1 cellular context compared by ENCODE assay signal in the genomic region with DNA sequence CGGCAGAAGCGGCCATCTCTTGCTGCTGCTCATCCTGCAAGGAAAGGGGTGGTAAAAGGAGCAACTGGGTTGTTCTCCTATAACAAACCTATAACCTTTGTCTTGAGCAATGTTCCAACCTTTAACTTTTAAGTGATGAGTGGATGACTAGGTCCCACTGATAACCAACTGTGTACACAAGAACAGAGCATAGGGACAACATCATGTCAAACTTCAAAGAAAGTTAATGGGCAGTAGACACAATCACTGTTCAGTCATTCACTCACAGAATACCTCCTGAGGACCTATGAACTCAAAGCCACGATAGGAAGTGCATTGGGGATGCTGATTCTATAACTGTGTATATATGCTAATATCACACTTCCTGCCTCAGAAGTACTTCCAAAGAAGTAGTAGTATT.
TF ChIP-seq lines count a peak whose summit lies in the region.

No MANE protein-coding gene starts in this region.

TF ChIP-seq in HepG2, 621 proteins besides CTCF, POLR2A, EP300 and RAD21 (continued from another document and continues in another):
- TF ChIP-seq, protein P1, sequence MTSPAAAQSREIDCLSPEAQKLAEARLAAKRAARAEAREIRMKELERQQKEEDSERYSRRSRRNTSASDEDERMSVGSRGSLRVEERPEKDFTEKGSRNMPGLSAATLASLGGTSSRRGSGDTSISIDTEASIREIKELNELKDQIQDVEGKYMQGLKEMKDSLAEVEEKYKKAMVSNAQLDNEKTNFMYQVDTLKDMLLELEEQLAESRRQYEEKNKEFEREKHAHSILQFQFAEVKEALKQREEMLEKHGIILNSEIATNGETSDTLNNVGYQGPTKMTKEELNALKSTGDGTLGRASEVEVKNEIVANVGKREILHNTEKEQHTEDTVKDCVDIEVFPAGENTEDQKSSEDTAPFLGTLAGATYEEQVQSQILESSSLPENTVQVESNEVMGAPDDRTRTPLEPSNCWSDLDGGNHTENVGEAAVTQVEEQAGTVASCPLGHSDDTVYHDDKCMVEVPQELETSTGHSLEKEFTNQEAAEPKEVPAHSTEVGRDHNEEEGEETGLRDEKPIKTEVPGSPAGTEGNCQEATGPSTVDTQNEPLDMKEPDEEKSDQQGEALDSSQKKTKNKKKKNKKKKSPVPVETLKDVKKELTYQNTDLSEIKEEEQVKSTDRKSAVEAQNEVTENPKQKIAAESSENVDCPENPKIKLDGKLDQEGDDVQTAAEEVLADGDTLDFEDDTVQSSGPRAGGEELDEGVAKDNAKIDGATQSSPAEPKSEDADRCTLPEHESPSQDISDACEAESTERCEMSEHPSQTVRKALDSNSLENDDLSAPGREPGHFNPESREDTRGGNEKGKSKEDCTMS (CRISPR knock-in tag; conservative IDR thresholded peaks at IDR 0.05): no peak
- TF ChIP-seq GLI4 (CRISPR knock-in tag; IDR thresholded peaks at IDR 0.05; ENCODE audit: borderline replicate concordance): no peak
- TF ChIP-seq, protein P2, sequence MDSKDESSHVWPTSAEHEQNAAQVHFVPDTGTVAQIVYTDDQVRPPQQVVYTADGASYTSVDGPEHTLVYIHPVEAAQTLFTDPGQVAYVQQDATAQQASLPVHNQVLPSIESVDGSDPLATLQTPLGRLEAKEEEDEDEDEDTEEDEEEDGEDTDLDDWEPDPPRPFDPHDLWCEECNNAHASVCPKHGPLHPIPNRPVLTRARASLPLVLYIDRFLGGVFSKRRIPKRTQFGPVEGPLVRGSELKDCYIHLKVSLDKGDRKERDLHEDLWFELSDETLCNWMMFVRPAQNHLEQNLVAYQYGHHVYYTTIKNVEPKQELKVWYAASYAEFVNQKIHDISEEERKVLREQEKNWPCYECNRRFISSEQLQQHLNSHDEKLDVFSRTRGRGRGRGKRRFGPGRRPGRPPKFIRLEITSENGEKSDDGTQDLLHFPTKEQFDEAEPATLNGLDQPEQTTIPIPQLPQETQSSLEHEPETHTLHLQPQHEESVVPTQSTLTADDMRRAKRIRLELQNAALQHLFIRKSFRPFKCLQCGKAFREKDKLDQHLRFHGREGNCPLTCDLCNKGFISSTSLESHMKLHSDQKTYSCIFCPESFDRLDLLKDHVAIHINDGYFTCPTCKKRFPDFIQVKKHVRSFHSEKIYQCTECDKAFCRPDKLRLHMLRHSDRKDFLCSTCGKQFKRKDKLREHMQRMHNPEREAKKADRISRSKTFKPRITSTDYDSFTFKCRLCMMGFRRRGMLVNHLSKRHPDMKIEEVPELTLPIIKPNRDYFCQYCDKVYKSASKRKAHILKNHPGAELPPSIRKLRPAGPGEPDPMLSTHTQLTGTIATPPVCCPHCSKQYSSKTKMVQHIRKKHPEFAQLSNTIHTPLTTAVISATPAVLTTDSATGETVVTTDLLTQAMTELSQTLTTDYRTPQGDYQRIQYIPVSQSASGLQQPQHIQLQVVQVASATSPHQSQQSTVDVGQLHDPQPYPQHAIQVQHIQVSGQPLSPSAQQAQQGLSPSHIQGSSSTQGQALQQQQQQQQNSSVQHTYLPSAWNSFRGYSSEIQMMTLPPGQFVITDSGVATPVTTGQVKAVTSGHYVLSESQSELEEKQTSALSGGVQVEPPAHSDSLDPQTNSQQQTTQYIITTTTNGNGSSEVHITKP (CRISPR knock-in tag; IDR thresholded peaks at IDR 0.05; ENCODE audit: low read depth): 0 out of 2 replicates have a peak, but pooled peaks have one; percentile 42
- TF ChIP-seq, protein P3, sequence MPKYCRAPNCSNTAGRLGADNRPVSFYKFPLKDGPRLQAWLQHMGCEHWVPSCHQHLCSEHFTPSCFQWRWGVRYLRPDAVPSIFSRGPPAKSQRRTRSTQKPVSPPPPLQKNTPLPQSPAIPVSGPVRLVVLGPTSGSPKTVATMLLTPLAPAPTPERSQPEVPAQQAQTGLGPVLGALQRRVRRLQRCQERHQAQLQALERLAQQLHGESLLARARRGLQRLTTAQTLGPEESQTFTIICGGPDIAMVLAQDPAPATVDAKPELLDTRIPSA (CRISPR knock-in tag; IDR thresholded peaks at IDR 0.05; ENCODE audit: borderline replicate concordance): no peak
- TF ChIP-seq, protein P4, sequence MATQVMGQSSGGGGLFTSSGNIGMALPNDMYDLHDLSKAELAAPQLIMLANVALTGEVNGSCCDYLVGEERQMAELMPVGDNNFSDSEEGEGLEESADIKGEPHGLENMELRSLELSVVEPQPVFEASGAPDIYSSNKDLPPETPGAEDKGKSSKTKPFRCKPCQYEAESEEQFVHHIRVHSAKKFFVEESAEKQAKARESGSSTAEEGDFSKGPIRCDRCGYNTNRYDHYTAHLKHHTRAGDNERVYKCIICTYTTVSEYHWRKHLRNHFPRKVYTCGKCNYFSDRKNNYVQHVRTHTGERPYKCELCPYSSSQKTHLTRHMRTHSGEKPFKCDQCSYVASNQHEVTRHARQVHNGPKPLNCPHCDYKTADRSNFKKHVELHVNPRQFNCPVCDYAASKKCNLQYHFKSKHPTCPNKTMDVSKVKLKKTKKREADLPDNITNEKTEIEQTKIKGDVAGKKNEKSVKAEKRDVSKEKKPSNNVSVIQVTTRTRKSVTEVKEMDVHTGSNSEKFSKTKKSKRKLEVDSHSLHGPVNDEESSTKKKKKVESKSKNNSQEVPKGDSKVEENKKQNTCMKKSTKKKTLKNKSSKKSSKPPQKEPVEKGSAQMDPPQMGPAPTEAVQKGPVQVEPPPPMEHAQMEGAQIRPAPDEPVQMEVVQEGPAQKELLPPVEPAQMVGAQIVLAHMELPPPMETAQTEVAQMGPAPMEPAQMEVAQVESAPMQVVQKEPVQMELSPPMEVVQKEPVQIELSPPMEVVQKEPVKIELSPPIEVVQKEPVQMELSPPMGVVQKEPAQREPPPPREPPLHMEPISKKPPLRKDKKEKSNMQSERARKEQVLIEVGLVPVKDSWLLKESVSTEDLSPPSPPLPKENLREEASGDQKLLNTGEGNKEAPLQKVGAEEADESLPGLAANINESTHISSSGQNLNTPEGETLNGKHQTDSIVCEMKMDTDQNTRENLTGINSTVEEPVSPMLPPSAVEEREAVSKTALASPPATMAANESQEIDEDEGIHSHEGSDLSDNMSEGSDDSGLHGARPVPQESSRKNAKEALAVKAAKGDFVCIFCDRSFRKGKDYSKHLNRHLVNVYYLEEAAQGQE (IDR thresholded peaks at IDR 0.05; ENCODE audit: borderline replicate concordance in 1 of 2, low read depth in 1 of 2, low read length in 2 of 2): peak in 1 of 2 experiments; percentile 36; a peak in 1 of 4 replicates
- no peak for TF ChIP-seq ZNF235 (CRISPR knock-in tag; IDR thresholded peaks at IDR 0.05; ENCODE audit: borderline replicate concordance)
- no peak for TF ChIP-seq SAFB2 (CRISPR knock-in tag; IDR thresholded peaks at IDR 0.05; ENCODE audit: borderline replicate concordance, low read depth)
- TF ChIP-seq THAP11 (CRISPR knock-in tag; IDR thresholded peaks at IDR 0.05): peak; percentile 61
- TF ChIP-seq ZNF652 (CRISPR knock-in tag; IDR thresholded peaks at IDR 0.05; ENCODE audit: borderline replicate concordance, low read depth): no peak
- TF ChIP-seq U2AF2 (IDR thresholded peaks at IDR 0.05; ENCODE audit: low read depth, low read length): no peak
- TF ChIP-seq, protein P5, sequence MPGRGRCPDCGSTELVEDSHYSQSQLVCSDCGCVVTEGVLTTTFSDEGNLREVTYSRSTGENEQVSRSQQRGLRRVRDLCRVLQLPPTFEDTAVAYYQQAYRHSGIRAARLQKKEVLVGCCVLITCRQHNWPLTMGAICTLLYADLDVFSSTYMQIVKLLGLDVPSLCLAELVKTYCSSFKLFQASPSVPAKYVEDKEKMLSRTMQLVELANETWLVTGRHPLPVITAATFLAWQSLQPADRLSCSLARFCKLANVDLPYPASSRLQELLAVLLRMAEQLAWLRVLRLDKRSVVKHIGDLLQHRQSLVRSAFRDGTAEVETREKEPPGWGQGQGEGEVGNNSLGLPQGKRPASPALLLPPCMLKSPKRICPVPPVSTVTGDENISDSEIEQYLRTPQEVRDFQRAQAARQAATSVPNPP (CRISPR knock-in tag; IDR thresholded peaks at IDR 0.05): peak; percentile 48; the same call in 1 of the 2 replicates
- no peak for TF ChIP-seq ZNF7 (CRISPR knock-in tag; IDR thresholded peaks at IDR 0.05)
- no peak for TF ChIP-seq SMAD9 (CRISPR knock-in tag; IDR thresholded peaks at IDR 0.05)
- peak; percentile 92 for TF ChIP-seq TEAD3 (CRISPR knock-in tag; optimal IDR thresholded peaks at IDR 0.05; ENCODE audit: borderline replicate concordance)
- no peak for TF ChIP-seq ZNF550 (CRISPR knock-in tag; IDR thresholded peaks at IDR 0.05; ENCODE audit: borderline replicate concordance)
- TF ChIP-seq ZNF263 (CRISPR knock-in tag; IDR thresholded peaks at IDR 0.05): no peak
- peak; percentile 74 for TF ChIP-seq ZNF589 (CRISPR knock-in tag; conservative IDR thresholded peaks at IDR 0.05)
- TF ChIP-seq, protein P6, sequence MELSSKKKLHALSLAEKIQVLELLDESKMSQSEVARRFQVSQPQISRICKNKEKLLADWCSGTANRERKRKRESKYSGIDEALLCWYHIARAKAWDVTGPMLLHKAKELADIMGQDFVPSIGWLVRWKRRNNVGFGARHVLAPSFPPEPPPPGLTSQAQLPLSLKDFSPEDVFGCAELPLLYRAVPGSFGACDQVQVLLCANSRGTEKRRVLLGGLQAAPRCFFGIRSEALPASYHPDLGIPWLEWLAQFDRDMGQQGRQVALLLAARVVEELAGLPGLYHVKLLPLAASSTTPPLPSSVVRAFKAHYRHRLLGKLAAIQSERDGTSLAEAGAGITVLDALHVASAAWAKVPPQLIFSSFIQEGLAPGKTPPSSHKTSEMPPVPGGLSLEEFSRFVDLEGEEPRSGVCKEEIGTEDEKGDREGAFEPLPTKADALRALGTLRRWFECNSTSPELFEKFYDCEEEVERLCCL (CRISPR knock-in tag; IDR thresholded peaks at IDR 0.05; ENCODE audit: borderline replicate concordance): no peak
- TF ChIP-seq ZNF557 (CRISPR knock-in tag; IDR thresholded peaks at IDR 0.05): no peak
- TF ChIP-seq SOX6 (IDR thresholded peaks at IDR 0.05): no peak
- TF ChIP-seq SOX6 (CRISPR knock-in tag; IDR thresholded peaks at IDR 0.05): peak; percentile 96
- TF ChIP-seq ZBTB1 (CRISPR knock-in tag; IDR thresholded peaks at IDR 0.05; ENCODE audit: borderline replicate concordance): no peak
- TF ChIP-seq SP5 (CRISPR knock-in tag; IDR thresholded peaks at IDR 0.05; ENCODE audit: borderline replicate concordance, low read depth): peak; percentile 80; the same call in 1 of the 2 replicates
- TF ChIP-seq, protein P7, sequence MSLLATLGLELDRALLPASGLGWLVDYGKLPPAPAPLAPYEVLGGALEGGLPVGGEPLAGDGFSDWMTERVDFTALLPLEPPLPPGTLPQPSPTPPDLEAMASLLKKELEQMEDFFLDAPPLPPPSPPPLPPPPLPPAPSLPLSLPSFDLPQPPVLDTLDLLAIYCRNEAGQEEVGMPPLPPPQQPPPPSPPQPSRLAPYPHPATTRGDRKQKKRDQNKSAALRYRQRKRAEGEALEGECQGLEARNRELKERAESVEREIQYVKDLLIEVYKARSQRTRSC (CRISPR knock-in tag; IDR thresholded peaks at IDR 0.05; ENCODE audit: low read depth): no peak
- TF ChIP-seq ZBTB7A (CRISPR knock-in tag; IDR thresholded peaks at IDR 0.05): no peak
- TF ChIP-seq, protein P8, sequence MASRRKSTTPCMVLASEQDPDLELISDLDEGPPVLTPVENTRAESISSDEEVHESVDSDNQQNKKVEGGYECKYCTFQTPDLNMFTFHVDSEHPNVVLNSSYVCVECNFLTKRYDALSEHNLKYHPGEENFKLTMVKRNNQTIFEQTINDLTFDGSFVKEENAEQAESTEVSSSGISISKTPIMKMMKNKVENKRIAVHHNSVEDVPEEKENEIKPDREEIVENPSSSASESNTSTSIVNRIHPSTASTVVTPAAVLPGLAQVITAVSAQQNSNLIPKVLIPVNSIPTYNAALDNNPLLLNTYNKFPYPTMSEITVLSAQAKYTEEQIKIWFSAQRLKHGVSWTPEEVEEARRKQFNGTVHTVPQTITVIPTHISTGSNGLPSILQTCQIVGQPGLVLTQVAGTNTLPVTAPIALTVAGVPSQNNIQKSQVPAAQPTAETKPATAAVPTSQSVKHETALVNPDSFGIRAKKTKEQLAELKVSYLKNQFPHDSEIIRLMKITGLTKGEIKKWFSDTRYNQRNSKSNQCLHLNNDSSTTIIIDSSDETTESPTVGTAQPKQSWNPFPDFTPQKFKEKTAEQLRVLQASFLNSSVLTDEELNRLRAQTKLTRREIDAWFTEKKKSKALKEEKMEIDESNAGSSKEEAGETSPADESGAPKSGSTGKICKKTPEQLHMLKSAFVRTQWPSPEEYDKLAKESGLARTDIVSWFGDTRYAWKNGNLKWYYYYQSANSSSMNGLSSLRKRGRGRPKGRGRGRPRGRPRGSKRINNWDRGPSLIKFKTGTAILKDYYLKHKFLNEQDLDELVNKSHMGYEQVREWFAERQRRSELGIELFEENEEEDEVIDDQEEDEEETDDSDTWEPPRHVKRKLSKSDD (CRISPR knock-in tag; IDR thresholded peaks at IDR 0.05; ENCODE audit: low read depth): no peak
- TF ChIP-seq, protein P9, sequence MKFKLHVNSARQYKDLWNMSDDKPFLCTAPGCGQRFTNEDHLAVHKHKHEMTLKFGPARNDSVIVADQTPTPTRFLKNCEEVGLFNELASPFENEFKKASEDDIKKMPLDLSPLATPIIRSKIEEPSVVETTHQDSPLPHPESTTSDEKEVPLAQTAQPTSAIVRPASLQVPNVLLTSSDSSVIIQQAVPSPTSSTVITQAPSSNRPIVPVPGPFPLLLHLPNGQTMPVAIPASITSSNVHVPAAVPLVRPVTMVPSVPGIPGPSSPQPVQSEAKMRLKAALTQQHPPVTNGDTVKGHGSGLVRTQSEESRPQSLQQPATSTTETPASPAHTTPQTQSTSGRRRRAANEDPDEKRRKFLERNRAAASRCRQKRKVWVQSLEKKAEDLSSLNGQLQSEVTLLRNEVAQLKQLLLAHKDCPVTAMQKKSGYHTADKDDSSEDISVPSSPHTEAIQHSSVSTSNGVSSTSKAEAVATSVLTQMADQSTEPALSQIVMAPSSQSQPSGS (CRISPR knock-in tag; IDR thresholded peaks at IDR 0.05): no peak
- no peak for TF ChIP-seq PRPF4 (IDR thresholded peaks at IDR 0.05; ENCODE audit: low read depth, low read length, poor library complexity, severe bottlenecking)
- no peak for TF ChIP-seq SSRP1 (CRISPR knock-in tag; IDR thresholded peaks at IDR 0.05)
- TF ChIP-seq KLF16 (CRISPR knock-in tag; IDR thresholded peaks at IDR 0.05): peak in 1 of 2 experiments; percentile 76; a peak in 1 of 4 replicates
- TF ChIP-seq EHMT2 (IDR thresholded peaks at IDR 0.05; ENCODE audit: borderline replicate concordance, low read depth, low read length): no peak; the same call in 1 of the 2 replicates
- TF ChIP-seq ZNF207 (IDR thresholded peaks at IDR 0.05; ENCODE audit: borderline replicate concordance): no peak
